21 cellular contexts compared by ENCODE assay signal in the genomic region with DNA sequence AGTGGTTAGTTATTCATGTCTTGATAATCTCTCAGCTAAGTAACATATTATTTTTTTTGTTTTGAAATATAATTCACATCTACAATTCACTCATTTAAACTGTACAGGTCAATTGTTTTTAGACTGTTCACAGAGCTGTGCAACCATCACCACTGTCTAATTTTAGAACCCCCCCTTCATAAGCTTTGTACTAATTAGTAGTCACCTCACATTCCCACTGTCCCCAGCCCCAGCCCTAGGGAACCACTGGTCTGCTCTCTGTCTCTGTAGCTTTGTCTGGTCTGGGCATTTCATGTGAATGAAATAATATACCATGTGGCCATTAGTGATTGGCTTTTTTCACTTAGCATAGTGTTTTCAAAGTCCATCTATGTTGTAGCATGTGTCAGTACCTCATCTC.
"Had no signal": no experiment of that assay in that cellular context is flagged by ENCODE, and none has a peak within 500 bp of the region (broad histone marks: within the 10 kb centered on the region; RNA-seq: fewer than 3 reads in every experiment).

No MANE protein-coding gene starts in this region.

- H3K4me3 ChIP-seq: body of pancreas, dorsolateral prefrontal cortex, smooth muscle cell, thoracic aorta, upper lobe of right lung had no signal

- H3K4me1 ChIP-seq: body of pancreas had no signal

- H3K4me3 Mint-ChIP-seq: activated CD4-positive, alpha-beta memory T cell treated with anti-CD3 and anti-CD28 coated beads for 36 hours; activated T-cell treated with anti-CD3 and anti-CD28 coated beads, Interleukin-2, amount 50 U/mL, for 4 hours; memory B cell had no signal

- ATAC-seq: activated naive CD4-positive, alpha-beta T cell treated with anti-CD3 and anti-CD28 coated beads, Interleukin-2, amount 50 U/mL, for 72 hours; body of pancreas; sciatic nerve had no signal

- H3K9me3 ChIP-seq: body of pancreas, upper lobe of right lung had no signal

- H3K36me3 ChIP-seq: thoracic aorta, upper lobe of right lung had no signal

- H3K27me3 Mint-ChIP-seq: activated CD4-positive, alpha-beta memory T cell treated with anti-CD3 and anti-CD28 coated beads for 36 hours; memory B cell had no signal

- DNase-seq: activated CD4-positive, alpha-beta memory T cell treated with anti-CD3 and anti-CD28 coated beads for 36 hours; activated effector memory CD4-positive, alpha-beta T cell treated with anti-CD3 and anti-CD28 coated beads, Interleukin-2, amount 50 U/mL, for 16 hours; activated T-cell treated with anti-CD3 and anti-CD28 coated beads, Interleukin-2, amount 50 U/mL, for 4 hours; amygdala; body of pancreas; caudate nucleus; dorsolateral prefrontal cortex; erythroblast; foreskin melanocyte; glutamatergic neuron; kidney; stimulated activated CD4-positive, alpha-beta T cell treated with anti-CD3 and anti-CD28 coated beads, Interleukin-4, amount 100 ng/mL, for 1 hour; T-helper 2 cell; upper lobe of right lung had no signal

- H3K27me3 ChIP-seq: body of pancreas, dorsolateral prefrontal cortex, upper lobe of right lung had no signal

- H3K27ac ChIP-seq: body of pancreas, dorsolateral prefrontal cortex, parathyroid adenoma, thoracic aorta, upper lobe of right lung, VCaP had no signal
